ENCODE assay signal across 22 cellular contexts in genomic region chr22:36589856-36590255, GRCh38.
DNase-seq lines count a peak whose midpoint lies in the region; ATAC-seq, FAIRE-seq and TF ChIP-seq lines count a peak whose summit lies in the region.
"Had no signal": no experiment of that assay in that cellular context is flagged by ENCODE, and none has a peak within 500 bp of the region (broad histone marks: within the 10 kb centered on the region; RNA-seq: fewer than 3 reads in every experiment).

No MANE protein-coding gene starts in this region.

- POLR2A ChIA-PET in IMR-90 (lab: Charles Lee; ENCODE audit: unreplicated experiment) (no interaction called here), WTC11 (lab: Charles Lee) (no interaction called here)

- no peak overlapping the region for H2BK5ac ChIP-seq in IMR-90 (ENCODE audit: low read depth, low read length, poor library complexity, severe bottlenecking)

- H3K36me3 Mint-ChIP-seq in WTC11: peaks cover 13% of the 10 kb centered on the region

- peaks cover 23% of the 10 kb centered on the region for H3K9me3 Mint-ChIP-seq in WTC11

- no peak overlapping the region for H2AK5ac ChIP-seq in IMR-90 (ENCODE audit: low read depth, low read length)

- no peak overlapping the region for H3K4me2 ChIP-seq in IMR-90 (ENCODE audit: low read depth, low read length)

- H2AK9ac ChIP-seq in IMR-90 (replicated peaks; ENCODE audit: low read depth, low read length, poor library complexity): no peak overlapping the region

- no peak overlapping the region for H2BK120ac ChIP-seq in IMR-90 (ENCODE audit: low read depth, low read length)

- no peak overlapping the region for H3K18ac ChIP-seq in IMR-90 (ENCODE audit: low read depth, low read length)

- no peak overlapping the region for H3K23ac ChIP-seq in IMR-90 (ENCODE audit: low read depth, low read length)

- H4K5ac ChIP-seq in IMR-90 (ENCODE audit: low read depth, low read length): no peak overlapping the region

- no peak overlapping the region for H4K91ac ChIP-seq in IMR-90 (ENCODE audit: insufficient read depth, low read depth, low read length)

- H3K27me3 Mint-ChIP-seq in WTC11 (ENCODE audit: low read depth): peaks cover 12% of the 10 kb centered on the region

- peak; percentile 47 for DNase-seq in BE2C
- DNase-seq in IMR-90: no peak
- DNase-seq in WTC11 (ENCODE audit: low spot score): no peak
- DNase-seq in kidney: peak; percentile 27
- no peak for DNase-seq in HK-2 (ENCODE audit: unreplicated experiment)
- DNase-seq in activated CD4-positive, CD25-positive, alpha-beta regulatory T cell (lab: John Stamatoyannopoulos, UW): no peak
- no peak for DNase-seq in NCI-H2029 (lab: John Stamatoyannopoulos, UW)
- DNase-seq in H54 (ENCODE audit: insufficient read length, low spot score): no peak
- DNase-seq: AML-193, EL, Karpas-422, NCI-H1436, NCI-H187 treated with DMSO at 0.1 percent for 48 hours, NCI-H2227 treated with DMSO at 0.1 percent for 48 hours, NCI-H524, NCI-H82 had no signal

- no peak overlapping the region for H3K4ac ChIP-seq in IMR-90 (ENCODE audit: low read depth, low read length)

- H3K4me3 ChIP-seq in BE2C (ENCODE audit: low read depth, low read length) (no peak overlapping the region), IMR-90 (ENCODE audit: insufficient read depth, low read depth, low read length) (no peak overlapping the region), kidney (ENCODE audit: low read length in 2 of 2) (no peak overlapping the region)
- H3K4me3 ChIP-seq: HAP-1, SJSA1 had no signal

- no peak overlapping the region for H2BK15ac ChIP-seq in IMR-90 (ENCODE audit: low read depth, low read length)

- H3K27ac Mint-ChIP-seq in WTC11: no peak overlapping the region

- H3K36me3 ChIP-seq in BE2C (no peaks in the 10 kb centered on the region), IMR-90 (ENCODE audit: control insufficient read depth, insufficient read depth, low read length) (no peaks in the 10 kb centered on the region), kidney (ENCODE audit: control insufficient read depth in 1 of 2, insufficient read depth in 2 of 2, low read length in 2 of 2) (no peaks in the 10 kb centered on the region)
- H3K36me3 ChIP-seq: HAP-1, SJSA1 had no signal

- H4K20me1 ChIP-seq in IMR-90 (ENCODE audit: insufficient read depth, low read length): no peaks in the 10 kb centered on the region

- FAIRE-seq in kidney (lab: Jason Lieb, UNC) (no peak), H54 (lab: Jason Lieb, UNC) (no peak)
- FAIRE-seq: D721Med had no signal

- H4K8ac ChIP-seq in IMR-90 (ENCODE audit: low read depth in 2 of 2, low read length in 2 of 2): no peak overlapping the region

- no peak overlapping the region for H3K56ac ChIP-seq in IMR-90 (ENCODE audit: extremely low read depth, insufficient read depth, low read length)

- intact Hi-C loops in IMR-90 (cut with micrococcal nuclease): no loop called here
- intact Hi-C loops in kidney (cut with DNase I): no loop called here

- H3K4me1 Mint-ChIP-seq in WTC11: peaks cover 14% of the 10 kb centered on the region

- TF ChIP-seq CTCF in BE2C (IDR thresholded peaks at IDR 0.05; ENCODE audit: low read depth, low read length) (no peak), IMR-90 (conservative IDR thresholded peaks at IDR 0.05; ENCODE audit: low read depth, low read length) (no peak), WTC11 (IDR thresholded peaks at IDR 0.05) (no peak), kidney (IDR thresholded peaks at IDR 0.05; ENCODE audit: borderline replicate concordance, extremely low read depth, insufficient read depth) (no peak)

- peak overlapping the region; percentile 2 for H2AFZ ChIP-seq in IMR-90 (replicated peaks; ENCODE audit: low read length, poor library complexity)

- H3K4me3 Mint-ChIP-seq in WTC11: no peak overlapping the region

- 63% methylated on average over 6 of the region's 7 CpGs; no CpG with 5 or more reads in 1 of the 2 experiments for WGBS in IMR-90 (ENCODE audit: extremely low coverage in 2 of 2, insufficient read length in 1 of 2), 2 experiments

- BruUV-seq in IMR-90 (replicated peaks; lab: Mats Ljungman, UMichigan): no TSS peak

- in situ Hi-C loops in IMR-90 (cut with MboI; ENCODE audit: low sequenced_read_pairs): no loop called here

- 0 out of 2 replicates have a peak, but pooled peaks cover 5% of the 10 kb centered on the region for H3K9me1 ChIP-seq in IMR-90 (ENCODE audit: insufficient read depth, low read length)

- H3K14ac ChIP-seq in IMR-90 (replicated peaks; ENCODE audit: low read depth, low read length): no peak overlapping the region

- CTCF ChIA-PET in IMR-90 (lab: Yijun Ruan, JAX) (no interaction called here), WTC11 (lab: Charles Lee) (interaction anchor here (1.2 kb wide), 1 partner anchor 20 kb away, joined by 6 read pairs; no protein-coding TSS in a partner anchor)

- H3K9ac ChIP-seq in IMR-90 (ENCODE audit: low read depth, low read length) (no peak overlapping the region), kidney (ENCODE audit: low read length in 2 of 2) (no peak overlapping the region)

- H3K27ac ChIP-seq in IMR-90 (ENCODE audit: insufficient read depth, low read length): no peak overlapping the region
- no peak overlapping the region for H3K27ac ChIP-seq in kidney (ENCODE audit: low read depth in 2 of 2, low read length in 2 of 2)
- H3K27ac ChIP-seq: C4-2B, SJSA1 had no signal

- no peak for TF ChIP-seq RAD21 in IMR-90 (IDR thresholded peaks at IDR 0.05; ENCODE audit: low read length)

- ATAC-seq in IMR-90 (ENCODE audit: low read depth): no peak
- ATAC-seq in WTC11: peak; percentile 31; the same call in 1 of the 2 replicates
- ATAC-seq: Panc1, Right ventricle myocardium inferior had no signal

- H3K27me3 ChIP-seq in BE2C (no peaks in the 10 kb centered on the region), IMR-90 (ENCODE audit: control insufficient read depth, insufficient read depth, low read length) (peaks cover 64% of the 10 kb centered on the region)

- dilution Hi-C loops in IMR-90 (cut with HindIII; ENCODE audit: low sequenced_read_pairs, unreplicated experiment): no loop called here

- no peaks in the 10 kb centered on the region for H3K9me3 ChIP-seq in BE2C
- H3K9me3 ChIP-seq in IMR-90 (ENCODE audit: control insufficient read depth, insufficient read depth, low read length): no peaks in the 10 kb centered on the region
- H3K9me3 ChIP-seq in kidney (ENCODE audit: control insufficient read depth in 1 of 2, low read length in 2 of 2): no peaks in the 10 kb centered on the region
- H3K9me3 ChIP-seq: HAP-1, SJSA1 had no signal

- no peak overlapping the region for H2BK20ac ChIP-seq in IMR-90 (ENCODE audit: low read depth, low read length)

- H3K79me1 ChIP-seq in IMR-90 (ENCODE audit: low read depth in 1 of 2, low read length in 2 of 2): no peaks in the 10 kb centered on the region

- TF ChIP-seq POLR2A in IMR-90 (IDR thresholded peaks at IDR 0.05; ENCODE audit: low read depth, low read length) (no peak), H54 (IDR thresholded peaks at IDR 0.05; ENCODE audit: low read depth, low read length) (no peak)

- H3K4me1 ChIP-seq in BE2C (peaks cover 5% of the 10 kb centered on the region), IMR-90 (ENCODE audit: control insufficient read depth, insufficient read depth, low read length) (no peaks in the 10 kb centered on the region), kidney (ENCODE audit: control insufficient read depth in 1 of 2, insufficient read depth in 1 of 2, low read depth in 1 of 2, low read length in 2 of 2) (no peaks in the 10 kb centered on the region)
- H3K4me1 ChIP-seq: HAP-1, SJSA1 had no signal

TF ChIP-seq in IMR-90, 13 proteins besides CTCF, POLR2A, EP300 and RAD21 (continues in another document):
- no peak for TF ChIP-seq MAFK (IDR thresholded peaks at IDR 0.05; ENCODE audit: low read depth, low read length)
- TF ChIP-seq USF2 (IDR thresholded peaks at IDR 0.05; ENCODE audit: low read depth, low read length): no peak
- TF ChIP-seq MXI1 (IDR thresholded peaks at IDR 0.05; ENCODE audit: borderline replicate concordance, low read depth, low read length): no peak
- no peak for TF ChIP-seq SMC3 (IDR thresholded peaks at IDR 0.05; ENCODE audit: low read depth, low read length)
- TF ChIP-seq FOS (IDR thresholded peaks at IDR 0.05; ENCODE audit: low read depth, low read length): no peak
- no peak for TF ChIP-seq MAZ (IDR thresholded peaks at IDR 0.05; ENCODE audit: borderline replicate concordance, low read depth, low read length)
- TF ChIP-seq RFX5 (IDR thresholded peaks at IDR 0.05; ENCODE audit: low read depth, low read length): no peak

TF ChIP-seq in WTC11, 78 proteins besides CTCF, POLR2A, EP300 and RAD21 (continues in another document):
- no peak for TF ChIP-seq NR1H2 (CRISPR knock-in tag; IDR thresholded peaks at IDR 0.05)
- no peak for TF ChIP-seq GRHL2 (CRISPR knock-in tag; IDR thresholded peaks at IDR 0.05; ENCODE audit: insufficient replicate concordance, severe bottlenecking)
- no peak for TF ChIP-seq ATF1 (CRISPR knock-in tag; IDR thresholded peaks at IDR 0.05)
- no peak for TF ChIP-seq ZNF263 (CRISPR knock-in tag; IDR thresholded peaks at IDR 0.05; ENCODE audit: low read depth)
- TF ChIP-seq PREB (CRISPR knock-in tag; IDR thresholded peaks at IDR 0.05; ENCODE audit: borderline replicate concordance): no peak
- no peak for TF ChIP-seq SOX15 (CRISPR knock-in tag; IDR thresholded peaks at IDR 0.05)
- TF ChIP-seq USF1 (CRISPR knock-in tag; IDR thresholded peaks at IDR 0.05): no peak
- TF ChIP-seq ZNF219 (CRISPR knock-in tag; IDR thresholded peaks at IDR 0.05; ENCODE audit: borderline replicate concordance): no peak

Comparison
In these comparisons a context has a peak if more than half of its experiments do, and no peak if none do; other contexts are left out.
1. DNase-seq: peak in BE2C (single experiment) and kidney (single experiment); none in IMR-90 (single experiment), WTC11 (single experiment), HK-2 (single experiment), activated CD4-positive, CD25-positive, alpha-beta regulatory T cell (0 of 4), NCI-H2029 (single experiment) and H54 (single experiment).